1 cellular context compared by ENCODE assay signal in the genomic region with DNA sequence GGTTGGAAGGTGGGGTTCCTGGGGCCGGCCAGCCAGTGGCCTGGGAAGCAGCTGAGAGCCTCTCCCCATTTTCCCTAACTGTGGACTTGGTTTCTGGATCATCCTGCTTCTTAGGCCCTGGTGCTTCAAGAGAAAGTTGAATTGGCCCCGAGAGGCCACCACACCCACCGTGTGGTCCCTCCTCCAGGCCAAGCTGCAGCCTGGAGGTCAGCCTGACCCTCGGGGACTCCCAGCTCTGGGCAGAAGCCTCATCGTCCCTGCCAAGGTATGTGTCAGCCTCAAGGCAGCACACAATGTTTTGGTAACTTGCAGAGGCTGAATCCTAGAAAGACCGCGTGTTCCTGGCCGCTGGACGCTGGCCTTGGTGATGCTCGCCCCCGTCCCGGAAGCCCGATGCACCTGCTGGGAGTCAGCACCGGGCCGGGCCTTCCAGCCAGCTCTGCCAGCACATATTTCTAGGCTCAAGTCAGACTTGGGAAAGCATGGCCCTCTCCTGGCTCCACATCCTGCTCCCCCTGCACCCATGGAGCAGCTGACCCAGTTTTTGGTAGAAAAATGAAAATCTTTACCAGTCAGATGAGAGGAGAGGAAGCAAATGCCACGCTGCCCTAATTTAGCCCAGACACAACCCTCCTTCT.
TF ChIP-seq lines count a peak whose summit lies in the region.

No MANE protein-coding gene starts in this region.

TF ChIP-seq in HepG2, 621 proteins besides CTCF, POLR2A, EP300 and RAD21 (continued from another document and continues in another):
- TF ChIP-seq, protein P1, sequence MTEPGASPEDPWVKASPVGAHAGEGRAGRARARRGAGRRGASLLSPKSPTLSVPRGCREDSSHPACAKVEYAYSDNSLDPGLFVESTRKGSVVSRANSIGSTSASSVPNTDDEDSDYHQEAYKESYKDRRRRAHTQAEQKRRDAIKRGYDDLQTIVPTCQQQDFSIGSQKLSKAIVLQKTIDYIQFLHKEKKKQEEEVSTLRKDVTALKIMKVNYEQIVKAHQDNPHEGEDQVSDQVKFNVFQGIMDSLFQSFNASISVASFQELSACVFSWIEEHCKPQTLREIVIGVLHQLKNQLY (CRISPR knock-in tag; IDR thresholded peaks at IDR 0.05) = no peak
- TF ChIP-seq, protein P2, sequence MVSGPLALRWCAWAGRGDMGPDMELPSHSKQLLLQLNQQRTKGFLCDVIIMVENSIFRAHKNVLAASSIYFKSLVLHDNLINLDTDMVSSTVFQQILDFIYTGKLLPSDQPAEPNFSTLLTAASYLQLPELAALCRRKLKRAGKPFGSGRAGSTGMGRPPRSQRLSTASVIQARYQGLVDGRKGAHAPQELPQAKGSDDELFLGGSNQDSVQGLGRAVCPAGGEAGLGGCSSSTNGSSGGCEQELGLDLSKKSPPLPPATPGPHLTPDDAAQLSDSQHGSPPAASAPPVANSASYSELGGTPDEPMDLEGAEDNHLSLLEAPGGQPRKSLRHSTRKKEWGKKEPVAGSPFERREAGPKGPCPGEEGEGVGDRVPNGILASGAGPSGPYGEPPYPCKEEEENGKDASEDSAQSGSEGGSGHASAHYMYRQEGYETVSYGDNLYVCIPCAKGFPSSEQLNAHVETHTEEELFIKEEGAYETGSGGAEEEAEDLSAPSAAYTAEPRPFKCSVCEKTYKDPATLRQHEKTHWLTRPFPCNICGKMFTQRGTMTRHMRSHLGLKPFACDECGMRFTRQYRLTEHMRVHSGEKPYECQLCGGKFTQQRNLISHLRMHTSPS (CRISPR knock-in tag; IDR thresholded peaks at IDR 0.05; ENCODE audit: low read depth) = no peak; the same call in 1 of the 2 replicates
- no peak for TF ChIP-seq ZNF546 (CRISPR knock-in tag; conservative IDR thresholded peaks at IDR 0.05)
- TF ChIP-seq, protein P3, sequence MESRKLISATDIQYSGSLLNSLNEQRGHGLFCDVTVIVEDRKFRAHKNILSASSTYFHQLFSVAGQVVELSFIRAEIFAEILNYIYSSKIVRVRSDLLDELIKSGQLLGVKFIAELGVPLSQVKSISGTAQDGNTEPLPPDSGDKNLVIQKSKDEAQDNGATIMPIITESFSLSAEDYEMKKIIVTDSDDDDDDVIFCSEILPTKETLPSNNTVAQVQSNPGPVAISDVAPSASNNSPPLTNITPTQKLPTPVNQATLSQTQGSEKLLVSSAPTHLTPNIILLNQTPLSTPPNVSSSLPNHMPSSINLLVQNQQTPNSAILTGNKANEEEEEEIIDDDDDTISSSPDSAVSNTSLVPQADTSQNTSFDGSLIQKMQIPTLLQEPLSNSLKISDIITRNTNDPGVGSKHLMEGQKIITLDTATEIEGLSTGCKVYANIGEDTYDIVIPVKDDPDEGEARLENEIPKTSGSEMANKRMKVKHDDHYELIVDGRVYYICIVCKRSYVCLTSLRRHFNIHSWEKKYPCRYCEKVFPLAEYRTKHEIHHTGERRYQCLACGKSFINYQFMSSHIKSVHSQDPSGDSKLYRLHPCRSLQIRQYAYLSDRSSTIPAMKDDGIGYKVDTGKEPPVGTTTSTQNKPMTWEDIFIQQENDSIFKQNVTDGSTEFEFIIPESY (CRISPR knock-in tag; IDR thresholded peaks at IDR 0.05) = no peak
- TF ChIP-seq JDP2 (CRISPR knock-in tag; IDR thresholded peaks at IDR 0.05; ENCODE audit: borderline replicate concordance) = no peak
- no peak for TF ChIP-seq ZFAT (CRISPR knock-in tag; conservative IDR thresholded peaks at IDR 0.05)
- TF ChIP-seq ZNF235 (CRISPR knock-in tag; IDR thresholded peaks at IDR 0.05; ENCODE audit: borderline replicate concordance) = 0 out of 2 replicates have a peak, but pooled peaks have one; percentile 44
- TF ChIP-seq, protein P4, sequence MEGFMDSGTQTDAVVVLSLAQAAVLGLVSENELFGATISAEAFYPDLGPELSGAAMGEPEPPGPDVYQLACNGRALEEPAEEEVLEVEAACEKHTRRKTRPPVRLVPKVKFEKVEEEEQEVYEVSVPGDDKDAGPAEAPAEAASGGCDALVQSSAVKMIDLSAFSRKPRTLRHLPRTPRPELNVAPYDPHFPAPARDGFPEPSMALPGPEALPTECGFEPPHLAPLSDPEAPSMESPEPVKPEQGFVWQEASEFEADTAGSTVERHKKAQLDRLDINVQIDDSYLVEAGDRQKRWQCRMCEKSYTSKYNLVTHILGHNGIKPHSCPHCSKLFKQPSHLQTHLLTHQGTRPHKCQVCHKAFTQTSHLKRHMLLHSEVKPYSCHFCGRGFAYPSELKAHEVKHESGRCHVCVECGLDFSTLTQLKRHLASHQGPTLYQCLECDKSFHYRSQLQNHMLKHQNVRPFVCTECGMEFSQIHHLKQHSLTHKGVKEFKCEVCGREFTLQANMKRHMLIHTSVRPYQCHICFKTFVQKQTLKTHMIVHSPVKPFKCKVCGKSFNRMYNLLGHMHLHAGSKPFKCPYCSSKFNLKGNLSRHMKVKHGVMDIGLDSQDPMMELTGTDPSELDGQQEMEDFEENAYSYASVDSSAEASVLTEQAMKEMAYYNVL (CRISPR knock-in tag; IDR thresholded peaks at IDR 0.05; ENCODE audit: borderline replicate concordance) = no peak; the same call in 1 of the 2 replicates
- TF ChIP-seq PAF1 (CRISPR knock-in tag; IDR thresholded peaks at IDR 0.05) = no peak
- TF ChIP-seq, protein P5, sequence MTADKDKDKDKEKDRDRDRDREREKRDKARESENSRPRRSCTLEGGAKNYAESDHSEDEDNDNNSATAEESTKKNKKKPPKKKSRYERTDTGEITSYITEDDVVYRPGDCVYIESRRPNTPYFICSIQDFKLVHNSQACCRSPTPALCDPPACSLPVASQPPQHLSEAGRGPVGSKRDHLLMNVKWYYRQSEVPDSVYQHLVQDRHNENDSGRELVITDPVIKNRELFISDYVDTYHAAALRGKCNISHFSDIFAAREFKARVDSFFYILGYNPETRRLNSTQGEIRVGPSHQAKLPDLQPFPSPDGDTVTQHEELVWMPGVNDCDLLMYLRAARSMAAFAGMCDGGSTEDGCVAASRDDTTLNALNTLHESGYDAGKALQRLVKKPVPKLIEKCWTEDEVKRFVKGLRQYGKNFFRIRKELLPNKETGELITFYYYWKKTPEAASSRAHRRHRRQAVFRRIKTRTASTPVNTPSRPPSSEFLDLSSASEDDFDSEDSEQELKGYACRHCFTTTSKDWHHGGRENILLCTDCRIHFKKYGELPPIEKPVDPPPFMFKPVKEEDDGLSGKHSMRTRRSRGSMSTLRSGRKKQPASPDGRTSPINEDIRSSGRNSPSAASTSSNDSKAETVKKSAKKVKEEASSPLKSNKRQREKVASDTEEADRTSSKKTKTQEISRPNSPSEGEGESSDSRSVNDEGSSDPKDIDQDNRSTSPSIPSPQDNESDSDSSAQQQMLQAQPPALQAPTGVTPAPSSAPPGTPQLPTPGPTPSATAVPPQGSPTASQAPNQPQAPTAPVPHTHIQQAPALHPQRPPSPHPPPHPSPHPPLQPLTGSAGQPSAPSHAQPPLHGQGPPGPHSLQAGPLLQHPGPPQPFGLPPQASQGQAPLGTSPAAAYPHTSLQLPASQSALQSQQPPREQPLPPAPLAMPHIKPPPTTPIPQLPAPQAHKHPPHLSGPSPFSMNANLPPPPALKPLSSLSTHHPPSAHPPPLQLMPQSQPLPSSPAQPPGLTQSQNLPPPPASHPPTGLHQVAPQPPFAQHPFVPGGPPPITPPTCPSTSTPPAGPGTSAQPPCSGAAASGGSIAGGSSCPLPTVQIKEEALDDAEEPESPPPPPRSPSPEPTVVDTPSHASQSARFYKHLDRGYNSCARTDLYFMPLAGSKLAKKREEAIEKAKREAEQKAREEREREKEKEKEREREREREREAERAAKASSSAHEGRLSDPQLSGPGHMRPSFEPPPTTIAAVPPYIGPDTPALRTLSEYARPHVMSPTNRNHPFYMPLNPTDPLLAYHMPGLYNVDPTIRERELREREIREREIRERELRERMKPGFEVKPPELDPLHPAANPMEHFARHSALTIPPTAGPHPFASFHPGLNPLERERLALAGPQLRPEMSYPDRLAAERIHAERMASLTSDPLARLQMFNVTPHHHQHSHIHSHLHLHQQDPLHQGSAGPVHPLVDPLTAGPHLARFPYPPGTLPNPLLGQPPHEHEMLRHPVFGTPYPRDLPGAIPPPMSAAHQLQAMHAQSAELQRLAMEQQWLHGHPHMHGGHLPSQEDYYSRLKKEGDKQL (CRISPR knock-in tag; IDR thresholded peaks at IDR 0.05; ENCODE audit: low read depth) = 0 out of 2 replicates have a peak, but pooled peaks have one; percentile 27
- TF ChIP-seq ZNF761 (CRISPR knock-in tag; conservative IDR thresholded peaks at IDR 0.05) = 0 out of 2 replicates have a peak, but pooled peaks have one; percentile 61
- TF ChIP-seq ZNF577 (CRISPR knock-in tag; IDR thresholded peaks at IDR 0.05; ENCODE audit: borderline replicate concordance, low read depth) = no peak
- TF ChIP-seq, protein P6, sequence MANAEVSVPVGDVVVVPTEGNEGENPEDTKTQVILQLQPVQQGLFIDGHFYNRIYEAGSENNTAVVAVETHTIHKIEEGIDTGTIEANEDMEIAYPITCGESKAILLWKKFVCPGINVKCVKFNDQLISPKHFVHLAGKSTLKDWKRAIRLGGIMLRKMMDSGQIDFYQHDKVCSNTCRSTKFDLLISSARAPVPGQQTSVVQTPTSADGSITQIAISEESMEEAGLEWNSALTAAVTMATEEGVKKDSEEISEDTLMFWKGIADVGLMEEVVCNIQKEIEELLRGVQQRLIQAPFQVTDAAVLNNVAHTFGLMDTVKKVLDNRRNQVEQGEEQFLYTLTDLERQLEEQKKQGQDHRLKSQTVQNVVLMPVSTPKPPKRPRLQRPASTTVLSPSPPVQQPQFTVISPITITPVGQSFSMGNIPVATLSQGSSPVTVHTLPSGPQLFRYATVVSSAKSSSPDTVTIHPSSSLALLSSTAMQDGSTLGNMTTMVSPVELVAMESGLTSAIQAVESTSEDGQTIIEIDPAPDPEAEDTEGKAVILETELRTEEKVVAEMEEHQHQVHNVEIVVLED (CRISPR knock-in tag; IDR thresholded peaks at IDR 0.05; ENCODE audit: borderline replicate concordance) = no peak
- peak; percentile 68; the same call in 1 of the 2 replicates for TF ChIP-seq RXRA (CRISPR knock-in tag; IDR thresholded peaks at IDR 0.05)
- TF ChIP-seq, protein P7, sequence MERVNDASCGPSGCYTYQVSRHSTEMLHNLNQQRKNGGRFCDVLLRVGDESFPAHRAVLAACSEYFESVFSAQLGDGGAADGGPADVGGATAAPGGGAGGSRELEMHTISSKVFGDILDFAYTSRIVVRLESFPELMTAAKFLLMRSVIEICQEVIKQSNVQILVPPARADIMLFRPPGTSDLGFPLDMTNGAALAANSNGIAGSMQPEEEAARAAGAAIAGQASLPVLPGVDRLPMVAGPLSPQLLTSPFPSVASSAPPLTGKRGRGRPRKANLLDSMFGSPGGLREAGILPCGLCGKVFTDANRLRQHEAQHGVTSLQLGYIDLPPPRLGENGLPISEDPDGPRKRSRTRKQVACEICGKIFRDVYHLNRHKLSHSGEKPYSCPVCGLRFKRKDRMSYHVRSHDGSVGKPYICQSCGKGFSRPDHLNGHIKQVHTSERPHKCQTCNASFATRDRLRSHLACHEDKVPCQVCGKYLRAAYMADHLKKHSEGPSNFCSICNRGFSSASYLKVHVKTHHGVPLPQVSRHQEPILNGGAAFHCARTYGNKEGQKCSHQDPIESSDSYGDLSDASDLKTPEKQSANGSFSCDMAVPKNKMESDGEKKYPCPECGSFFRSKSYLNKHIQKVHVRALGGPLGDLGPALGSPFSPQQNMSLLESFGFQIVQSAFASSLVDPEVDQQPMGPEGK (CRISPR knock-in tag; IDR thresholded peaks at IDR 0.05) = peak; percentile 38
- no peak for TF ChIP-seq ZNF382 (CRISPR knock-in tag; IDR thresholded peaks at IDR 0.05; ENCODE audit: borderline replicate concordance)
- TF ChIP-seq, protein P8, sequence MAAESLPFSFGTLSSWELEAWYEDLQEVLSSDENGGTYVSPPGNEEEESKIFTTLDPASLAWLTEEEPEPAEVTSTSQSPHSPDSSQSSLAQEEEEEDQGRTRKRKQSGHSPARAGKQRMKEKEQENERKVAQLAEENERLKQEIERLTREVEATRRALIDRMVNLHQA (CRISPR knock-in tag; IDR thresholded peaks at IDR 0.05) = no peak
- TF ChIP-seq XRCC5 (optimal IDR thresholded peaks at IDR 0.05; ENCODE audit: low read length) = no peak
- TF ChIP-seq PTBP1 (IDR thresholded peaks at IDR 0.05; ENCODE audit: low read depth, low read length, poor library complexity, severe bottlenecking) = peak; percentile 69
- no peak for TF ChIP-seq IKZF1 (IDR thresholded peaks at IDR 0.05)
- TF ChIP-seq ZFX (CRISPR knock-in tag; IDR thresholded peaks at IDR 0.05; ENCODE audit: low read depth) = peak; percentile 87
- TF ChIP-seq U2AF1 (optimal IDR thresholded peaks at IDR 0.05; ENCODE audit: low read depth, low read length) = no peak
- TF ChIP-seq, protein P9, sequence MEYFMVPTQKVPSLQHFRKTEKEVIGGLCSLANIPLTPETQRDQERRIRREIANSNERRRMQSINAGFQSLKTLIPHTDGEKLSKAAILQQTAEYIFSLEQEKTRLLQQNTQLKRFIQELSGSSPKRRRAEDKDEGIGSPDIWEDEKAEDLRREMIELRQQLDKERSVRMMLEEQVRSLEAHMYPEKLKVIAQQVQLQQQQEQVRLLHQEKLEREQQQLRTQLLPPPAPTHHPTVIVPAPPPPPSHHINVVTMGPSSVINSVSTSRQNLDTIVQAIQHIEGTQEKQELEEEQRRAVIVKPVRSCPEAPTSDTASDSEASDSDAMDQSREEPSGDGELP (IDR thresholded peaks at IDR 0.05; ENCODE audit: borderline replicate concordance, low read depth) = no peak
- TF ChIP-seq ELF4 (CRISPR knock-in tag; IDR thresholded peaks at IDR 0.05; ENCODE audit: borderline replicate concordance) = no peak; the same call in 1 of the 2 replicates
- TF ChIP-seq NR1H2 (CRISPR knock-in tag; IDR thresholded peaks at IDR 0.05; ENCODE audit: borderline replicate concordance, low read depth) = no peak
- TF ChIP-seq ZNF816 (CRISPR knock-in tag; IDR thresholded peaks at IDR 0.05; ENCODE audit: borderline replicate concordance) = no peak
- 0 out of 2 replicates have a peak, but pooled peaks have one; percentile 25 for TF ChIP-seq KMT2A (CRISPR knock-in tag; IDR thresholded peaks at IDR 0.05)
- TF ChIP-seq MEF2D (CRISPR knock-in tag; IDR thresholded peaks at IDR 0.05) = no peak
- TF ChIP-seq, protein P10, sequence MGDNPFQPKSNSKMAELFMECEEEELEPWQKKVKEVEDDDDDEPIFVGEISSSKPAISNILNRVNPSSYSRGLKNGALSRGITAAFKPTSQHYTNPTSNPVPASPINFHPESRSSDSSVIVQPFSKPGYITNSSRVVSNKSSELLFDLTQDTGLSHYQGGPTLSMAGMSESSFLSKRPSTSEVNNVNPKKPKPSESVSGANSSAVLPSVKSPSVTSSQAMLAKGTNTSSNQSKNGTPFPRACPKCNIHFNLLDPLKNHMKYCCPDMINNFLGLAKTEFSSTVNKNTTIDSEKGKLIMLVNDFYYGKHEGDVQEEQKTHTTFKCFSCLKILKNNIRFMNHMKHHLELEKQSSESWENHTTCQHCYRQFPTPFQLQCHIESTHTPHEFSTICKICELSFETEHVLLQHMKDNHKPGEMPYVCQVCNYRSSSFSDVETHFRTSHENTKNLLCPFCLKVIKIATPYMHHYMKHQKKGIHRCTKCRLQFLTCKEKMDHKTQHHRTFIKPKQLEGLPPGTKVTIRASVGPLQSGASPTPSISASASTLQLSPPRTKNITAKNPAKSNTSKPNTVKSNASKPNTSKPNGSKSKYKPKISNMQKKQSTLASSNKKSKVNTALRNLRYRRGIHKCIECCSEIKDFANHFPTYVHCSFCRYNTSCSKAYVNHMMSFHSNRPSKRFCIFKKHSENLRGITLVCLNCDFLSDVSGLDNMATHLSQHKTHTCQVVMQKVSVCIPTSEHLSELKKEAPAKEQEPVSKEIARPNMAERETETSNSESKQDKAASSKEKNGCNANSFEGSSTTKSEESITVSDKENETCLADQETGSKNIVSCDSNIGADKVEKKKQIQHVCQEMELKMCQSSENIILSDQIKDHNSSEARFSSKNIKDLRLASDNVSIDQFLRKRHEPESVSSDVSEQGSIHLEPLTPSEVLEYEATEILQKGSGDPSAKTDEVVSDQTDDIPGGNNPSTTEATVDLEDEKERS (CRISPR knock-in tag; IDR thresholded peaks at IDR 0.05) = no peak
- TF ChIP-seq ZNF780A (CRISPR knock-in tag; IDR thresholded peaks at IDR 0.05) = no peak
- 0 out of 2 replicates have a peak, but pooled peaks have one; percentile 26 for TF ChIP-seq SIN3A (IDR thresholded peaks at IDR 0.05; ENCODE audit: borderline replicate concordance, low read depth, low read length)
- TF ChIP-seq ZNF567 (CRISPR knock-in tag; IDR thresholded peaks at IDR 0.05; ENCODE audit: borderline replicate concordance) = no peak
